In genomic region chr17:50429793-50430192, GRCh38 we compare ENCODE assay signal across 34 cellular contexts. TPM values are rescaled to one million over a fixed set of nuclear protein-coding genes. Genes with fewer than 3 reads are reported as not detected.
A peak's percentile ranks its signal among the peaks of the same experiment; 100 is the strongest.
DNase-seq lines count a peak whose midpoint lies in the region; ATAC-seq and TF ChIP-seq lines count a peak whose summit lies in the region.
"Had no signal": no experiment of that assay in that cellular context is flagged by ENCODE, and none has a peak within 500 bp of the region (broad histone marks: within the 10 kb centered on the region; RNA-seq: fewer than 3 reads in every experiment).

No MANE protein-coding gene starts in this region.

- H3K4me1 ChIP-seq in IMR-90 (ENCODE audit: control insufficient read depth, insufficient read depth, low read length) (peaks cover 15% of the 10 kb centered on the region), mammary epithelial cell (ENCODE audit: insufficient read depth, low read length) (peaks cover 44% of the 10 kb centered on the region), mesenchymal stem cell (ENCODE audit: control insufficient read depth, insufficient read depth, low read depth, low read length) (peaks cover 25% of the 10 kb centered on the region), smooth muscle cell (ENCODE audit: low read depth) (peaks cover 13% of the 10 kb centered on the region)

- H3K4ac ChIP-seq in IMR-90 (ENCODE audit: low read depth, low read length): no peak overlapping the region
- no peak overlapping the region for H3K4ac ChIP-seq in mesenchymal stem cell (ENCODE audit: low read depth in 1 of 2, low read length in 2 of 2)

- intact Hi-C loops in IMR-90 (cut with micrococcal nuclease) (no loop called here), mammary epithelial cell (cut with micrococcal nuclease) (no loop called here)

- H3K9me1 ChIP-seq in IMR-90 (ENCODE audit: insufficient read depth, low read length): peaks cover 17% of the 10 kb centered on the region

- H2BK12ac ChIP-seq in mesenchymal stem cell (ENCODE audit: low read length in 2 of 2): no peak overlapping the region

- H4K20me1 ChIP-seq in IMR-90 (ENCODE audit: insufficient read depth, low read length) (no peaks in the 10 kb centered on the region), mammary epithelial cell (ENCODE audit: insufficient read depth, low read length) (no peaks in the 10 kb centered on the region), smooth muscle cell (ENCODE audit: low read depth) (peaks cover 10% of the 10 kb centered on the region)

- no peak for TF ChIP-seq CTCF in IMR-90 (conservative IDR thresholded peaks at IDR 0.05; ENCODE audit: low read depth, low read length)
- TF ChIP-seq CTCF in mammary epithelial cell (conservative IDR thresholded peaks at IDR 0.05 in 1 of 2, IDR thresholded peaks at IDR 0.05 in 1 of 2; ENCODE audit: extremely low read depth in 1 of 2, insufficient read depth in 1 of 2, low read depth in 1 of 2, low read length in 2 of 2): no peak
- TF ChIP-seq CTCF in smooth muscle cell (IDR thresholded peaks at IDR 0.05; ENCODE audit: borderline replicate concordance, insufficient read depth, poor library complexity, severe bottlenecking): no peak

- CTCF ChIA-PET in IMR-90 (lab: Yijun Ruan, JAX) (no interaction called here), mammary epithelial cell (lab: Charles Lee; ENCODE audit: low non-redundant PET) (no interaction called here)

- H3K14ac ChIP-seq in IMR-90 (replicated peaks; ENCODE audit: low read depth, low read length) (no peak overlapping the region), mesenchymal stem cell (ENCODE audit: low read length in 2 of 2) (no peak overlapping the region)

- H3K9me3 ChIP-seq in IMR-90 (ENCODE audit: control insufficient read depth, insufficient read depth, low read length): no peaks in the 10 kb centered on the region
- H3K9me3 ChIP-seq in mammary epithelial cell (replicated peaks; ENCODE audit: insufficient read depth, low read length): no peaks in the 10 kb centered on the region
- no peaks in the 10 kb centered on the region for H3K9me3 ChIP-seq in mesenchymal stem cell (ENCODE audit: control insufficient read depth, low read length)
- no peaks in the 10 kb centered on the region for H3K9me3 ChIP-seq in smooth muscle cell (replicated peaks; ENCODE audit: low read depth)
- H3K9me3 ChIP-seq: A549, colonic mucosa, MG63 had no signal

- no peak overlapping the region for H3K4me2 ChIP-seq in IMR-90 (ENCODE audit: low read depth, low read length)
- no peak overlapping the region for H3K4me2 ChIP-seq in mammary epithelial cell (ENCODE audit: insufficient read depth, low read depth, low read length)
- H3K4me2 ChIP-seq in mesenchymal stem cell (ENCODE audit: low read length, poor library complexity, severe bottlenecking): no peak overlapping the region
- H3K4me2 ChIP-seq in smooth muscle cell: no peak overlapping the region
- H3K4me2 ChIP-seq: A549 had no signal

- H3K27me3 ChIP-seq in IMR-90 (ENCODE audit: control insufficient read depth, insufficient read depth, low read length) (no peaks in the 10 kb centered on the region), mammary epithelial cell (ENCODE audit: insufficient read depth, low read length) (no peaks in the 10 kb centered on the region), mesenchymal stem cell (ENCODE audit: control insufficient read depth in 1 of 2, insufficient read depth in 1 of 2, low read length in 2 of 2) (no peaks in the 10 kb centered on the region), smooth muscle cell (ENCODE audit: low read depth) (no peaks in the 10 kb centered on the region)
- H3K27me3 ChIP-seq: cardiac muscle cell, colonic mucosa, MG63 had no signal

- H2AK5ac ChIP-seq in IMR-90 (ENCODE audit: low read depth, low read length) (no peak overlapping the region), mesenchymal stem cell (ENCODE audit: low read length, severe bottlenecking) (peak overlapping the region; percentile 59)

- H4K8ac ChIP-seq in IMR-90 (ENCODE audit: low read depth in 2 of 2, low read length in 2 of 2) (no peak overlapping the region), mesenchymal stem cell (ENCODE audit: low read length) (no peak overlapping the region)

- no peak for DNase-seq in IMR-90
- no peak for DNase-seq in mammary epithelial cell
- no peak for DNase-seq in mesenchymal stem cell
- DNase-seq in smooth muscle cell (lab: John Stamatoyannopoulos, UW; ENCODE audit: unreplicated experiment): no peak
- DNase-seq in NCI-H526 treated with DMSO at 0.1 percent for 48 hours (lab: John Stamatoyannopoulos, UW): no peak
- no peak for DNase-seq in EL
- DNase-seq: activated CD4-positive, alpha-beta memory T cell treated with anti-CD3 and anti-CD28 coated beads, Interleukin-2, amount 10 ng/mL, durations not matched to agents 7 days and 5 days; activated CD4-positive, alpha-beta T cell treated with anti-CD3 and anti-CD28 coated beads for 1 hour; activated CD8-positive, alpha-beta memory T cell treated with anti-CD3 and anti-CD28 coated beads, Interleukin-2, amount 50 U/mL, for 48 hours; AML-193; aorta; CD8-positive, alpha-beta T cell; colonic mucosa; effector memory CD4-positive, alpha-beta T cell; foreskin melanocyte; GDM1; hippocampal formation; MG63; natural killer cell; NCI-H1417; NCI-H2081 treated with DMSO at 0.1 percent for 48 hours; NCI-H774; stimulated activated CD4-positive, alpha-beta T cell treated with anti-CD3 and anti-CD28 coated beads, Interleukin-12 subunit alpha, Interleukin-12 subunit beta, amount 100 ng/mL, for 4 hours; stimulated activated CD4-positive, alpha-beta T cell treated with anti-CD3 and anti-CD28 coated beads, Interleukin-4, amount 100 ng/mL, for 4 hours; stimulated activated naive B cell treated with anti-CD40 and anti-IgM and Interleukin-4, amounts not matched to agents 10 μg/mL and 1 μg/mL and 100 μg/mL, for 72 hours; T-helper 2 cell had no signal

- H3F3A ChIP-seq in smooth muscle cell (ENCODE audit: low read depth): peaks cover 4% of the 10 kb centered on the region

- no peak overlapping the region for H2BK120ac ChIP-seq in IMR-90 (ENCODE audit: low read depth, low read length)
- no peak overlapping the region for H2BK120ac ChIP-seq in mesenchymal stem cell (ENCODE audit: low read depth, low read length)

- H3K79me1 ChIP-seq in IMR-90 (ENCODE audit: low read depth in 1 of 2, low read length in 2 of 2) (peaks cover 14 to 63% of the 10 kb centered on the region in 2 experiments; a peak in 3 of 4 replicates), mesenchymal stem cell (replicated peaks; ENCODE audit: low read length, poor library complexity, severe bottlenecking) (peaks cover 19% of the 10 kb centered on the region)

- BruUV-seq in IMR-90 (replicated peaks; lab: Mats Ljungman, UMichigan): no TSS peak
- BruUV-seq in mammary epithelial cell (replicated peaks; lab: Mats Ljungman, UMichigan): no TSS peak

- H3K36me3 ChIP-seq in IMR-90 (ENCODE audit: control insufficient read depth, insufficient read depth, low read length): peaks cover 3% of the 10 kb centered on the region; the same call in 1 of the 2 replicates
- no peaks in the 10 kb centered on the region for H3K36me3 ChIP-seq in mammary epithelial cell (ENCODE audit: insufficient read depth, low read length)
- H3K36me3 ChIP-seq in mesenchymal stem cell (ENCODE audit: control insufficient read depth in 1 of 2, insufficient read depth in 2 of 2, low read depth in 1 of 2, low read length in 2 of 2): peaks cover 0 to 2% of the 10 kb centered on the region in 2 experiments
- no peaks in the 10 kb centered on the region for H3K36me3 ChIP-seq in smooth muscle cell (ENCODE audit: low read depth)
- H3K36me3 ChIP-seq: cardiac muscle cell, MG63 had no signal

- ATAC-seq in IMR-90 (ENCODE audit: low read depth): no peak
- ATAC-seq in HG03097 (IDR thresholded peaks at IDR 0.05; ENCODE audit: low FRiP score, unreplicated experiment): no peak
- no peak for ATAC-seq in GM19035 (IDR thresholded peaks at IDR 0.05; ENCODE audit: unreplicated experiment)
- ATAC-seq: A549; activated T-helper 17 cell treated with anti-CD3 and anti-CD28 coated beads, Interleukin-2, amount 50 U/mL, for 72 hours; CD8-positive, alpha-beta T cell; natural killer cell; SK-N-SH treated with all-trans-retinoic acid at 6 μM for 48 hours; stimulated activated naive B cell treated with anti-CD40 and anti-IgM and Interleukin-4, amounts not matched to agents 10 μg/mL and 1 μg/mL and 100 μg/mL, for 72 hours had no signal

- TF ChIP-seq POLR2A in IMR-90 (IDR thresholded peaks at IDR 0.05; ENCODE audit: low read depth, low read length): no peak

- H3K9ac ChIP-seq in IMR-90 (ENCODE audit: low read depth, low read length) (no peak overlapping the region), mammary epithelial cell (ENCODE audit: insufficient read depth, low read length) (no peak overlapping the region), mesenchymal stem cell (ENCODE audit: low read length) (no peak overlapping the region), smooth muscle cell (ENCODE audit: low read depth) (no peak overlapping the region)

- POLR2A ChIA-PET in IMR-90 (lab: Charles Lee; ENCODE audit: unreplicated experiment): no interaction called here

- H2AFZ ChIP-seq in IMR-90 (replicated peaks; ENCODE audit: low read length, poor library complexity) (no peak overlapping the region), mammary epithelial cell (ENCODE audit: low read depth, low read length) (no peak overlapping the region), mesenchymal stem cell (ENCODE audit: low read depth, low read length) (no peak overlapping the region), smooth muscle cell (ENCODE audit: low read depth) (no peak overlapping the region)

- H2BK20ac ChIP-seq in IMR-90 (ENCODE audit: low read depth, low read length): no peak overlapping the region

- H3K23ac ChIP-seq in IMR-90 (ENCODE audit: low read depth, low read length): no peak overlapping the region
- no peak overlapping the region for H3K23ac ChIP-seq in mesenchymal stem cell (ENCODE audit: low read length in 2 of 2)

- dilution Hi-C loops in IMR-90 (cut with HindIII; ENCODE audit: low sequenced_read_pairs, unreplicated experiment): no loop called here
- dilution Hi-C loops in mammary epithelial cell (cut with HindIII; ENCODE audit: low sequenced_read_pairs): loop anchor here (5.0 kb wide), 1 partner anchor 42 kb away; no protein-coding TSS in a partner anchor

- no peak for TF ChIP-seq RAD21 in IMR-90 (IDR thresholded peaks at IDR 0.05; ENCODE audit: low read length)

- H3K4me3 ChIP-seq in IMR-90 (ENCODE audit: insufficient read depth, low read depth, low read length): no peak overlapping the region
- H3K4me3 ChIP-seq in mammary epithelial cell (replicated peaks in 1 of 3; ENCODE audit: insufficient read depth in 1 of 3, low read depth in 2 of 3, low read length in 3 of 3): no peak overlapping the region
- H3K4me3 ChIP-seq in mesenchymal stem cell (ENCODE audit: insufficient read depth in 1 of 2, low read depth in 1 of 2, low read length in 2 of 2): no peak overlapping the region
- H3K4me3 ChIP-seq in smooth muscle cell: no peak overlapping the region
- H3K4me3 ChIP-seq: A549, cardiac muscle cell, colonic mucosa, MG63 had no signal

- H4K91ac ChIP-seq in IMR-90 (ENCODE audit: insufficient read depth, low read depth, low read length): no peak overlapping the region
- H4K91ac ChIP-seq in mesenchymal stem cell (ENCODE audit: low read length): no peak overlapping the region

- no peak overlapping the region for H3K56ac ChIP-seq in IMR-90 (ENCODE audit: extremely low read depth, insufficient read depth, low read length)

- H3K79me2 ChIP-seq in mammary epithelial cell (ENCODE audit: insufficient read depth, low read length) (peaks cover 34% of the 10 kb centered on the region), smooth muscle cell (ENCODE audit: low read depth) (no peaks in the 10 kb centered on the region)

- H2BK5ac ChIP-seq in IMR-90 (ENCODE audit: low read depth, low read length, poor library complexity, severe bottlenecking): no peak overlapping the region
- H2BK5ac ChIP-seq in mesenchymal stem cell (ENCODE audit: low read depth, low read length, poor library complexity, severe bottlenecking): no peak overlapping the region

- in situ Hi-C loops in IMR-90 (cut with MboI; ENCODE audit: low sequenced_read_pairs): no loop called here
- in situ Hi-C loops in mammary epithelial cell (cut with MboI; ENCODE audit: low sequenced_read_pairs in 2 of 2): no loop called here

- H4K5ac ChIP-seq in IMR-90 (ENCODE audit: low read depth, low read length): no peak overlapping the region

- H3K27ac ChIP-seq in IMR-90 (ENCODE audit: insufficient read depth, low read length): no peak overlapping the region
- peak overlapping the region; percentile 80 for H3K27ac ChIP-seq in mammary epithelial cell (ENCODE audit: insufficient read depth, low read depth, low read length)
- H3K27ac ChIP-seq in mesenchymal stem cell (ENCODE audit: low read length, poor library complexity, severe bottlenecking): no peak overlapping the region
- H3K27ac ChIP-seq in smooth muscle cell (ENCODE audit: low read depth): peak overlapping the region; percentile 45
- H3K27ac ChIP-seq: A549, colonic mucosa had no signal

- WGBS in IMR-90 (ENCODE audit: extremely low coverage in 2 of 2, insufficient read length in 1 of 2), 2 experiments: no CpG with 5 or more reads among the region's 4 CpGs
- 100% methylated on average over 2 of the region's 4 CpGs for WGBS in mammary epithelial cell (ENCODE audit: low coverage, missing lambda C conversion rate)
- WGBS in mesenchymal stem cell: no CpG with 5 or more reads among the region's 4 CpGs
- WGBS in smooth muscle cell (ENCODE audit: low lambda C conversion rate): 91% methylated on average over 4 of the region's 4 CpGs

- H2BK15ac ChIP-seq in IMR-90 (ENCODE audit: low read depth, low read length) (no peak overlapping the region), mesenchymal stem cell (ENCODE audit: low read depth, poor library complexity, severe bottlenecking) (no peak overlapping the region)

- peak overlapping the region; percentile 58 for H2AK9ac ChIP-seq in IMR-90 (replicated peaks; ENCODE audit: low read depth, low read length, poor library complexity)

- H3K18ac ChIP-seq in IMR-90 (ENCODE audit: low read depth, low read length) (no peak overlapping the region), mesenchymal stem cell (ENCODE audit: low read depth in 1 of 2, low read length in 2 of 2) (no peak overlapping the region)

RNA-seq across cellular contexts. Expression of gene ACSF2, which starts 3.8 kb away (rescaled TPM):
- 15.0 and 18.5 TPM in 2 replicates for total RNA-seq in IMR-90 (2012; rRNA removed)
- polyA plus RNA-seq in IMR-90 (2012; rRNA removed): 26.8 and 27.2 TPM in 2 replicates
- 12.2 and 22.9 TPM in 2 replicates for polyA plus RNA-seq in IMR-90 (2012; cell fraction: cytosol; rRNA removed)
- polyA plus RNA-seq in IMR-90 (2012; cell fraction: nucleus; rRNA removed; ENCODE audit: low replicate concordance): 103 and 117 TPM in 2 replicates
- 10 to 100 TPM; 28.1 to 37.2 TPM for total RNA-seq in mammary epithelial cell
- 28.9 TPM for polyA plus RNA-seq in mammary epithelial cell
- polyA minus RNA-seq in mammary epithelial cell: 22.8 TPM
- polyA plus RNA-seq in mesenchymal stem cell (2013, experiment 1 of 2): 34.3 TPM
- polyA plus RNA-seq in mesenchymal stem cell (2013, experiment 2 of 2): 31.7 TPM
- total RNA-seq in smooth muscle cell: 16.8 and 18.6 TPM in 2 replicates
- polyA plus RNA-seq in smooth muscle cell: 13.7 and 21.3 TPM in 2 replicates

RNA-seq across cellular contexts. Expression of gene LRRC59, which starts 32.5 kb away (rescaled TPM):
- 233 and 241 TPM in 2 replicates for total RNA-seq in IMR-90 (2012; rRNA removed)
- 134 and 139 TPM in 2 replicates for polyA plus RNA-seq in IMR-90 (2012; rRNA removed)
- 90.9 and 114 TPM in 2 replicates for polyA plus RNA-seq in IMR-90 (2012; cell fraction: cytosol; rRNA removed)
- 56.5 and 96.2 TPM in 2 replicates for polyA plus RNA-seq in IMR-90 (2012; cell fraction: nucleus; rRNA removed; ENCODE audit: low replicate concordance)
- 100 to 1,000 TPM; 118 to 190 TPM for total RNA-seq in mammary epithelial cell
- 141 TPM for polyA plus RNA-seq in mammary epithelial cell
- 202 TPM for polyA minus RNA-seq in mammary epithelial cell
- polyA plus RNA-seq in mesenchymal stem cell (2013, experiment 1 of 2): 126 TPM
- polyA plus RNA-seq in mesenchymal stem cell (2013, experiment 2 of 2): 126 TPM
- total RNA-seq in smooth muscle cell: 160 and 164 TPM in 2 replicates
- polyA plus RNA-seq in smooth muscle cell: 139 and 161 TPM in 2 replicates

RNA-seq across cellular contexts. Expression of gene CHAD, which starts 38.9 kb away (rescaled TPM):
- total RNA-seq in IMR-90 (2012; rRNA removed): not detected in 2 replicates
- polyA plus RNA-seq in IMR-90 (2012; rRNA removed): 0.03 TPM in 1 of 2 replicates, not detected in the other
- polyA plus RNA-seq in IMR-90 (2012; cell fraction: cytosol; rRNA removed): 0.06 TPM in 1 of 2 replicates, not detected in the other
- not detected in 2 replicates for polyA plus RNA-seq in IMR-90 (2012; cell fraction: nucleus; rRNA removed; ENCODE audit: low replicate concordance)
- total RNA-seq in mammary epithelial cell: not detected
- polyA plus RNA-seq in mammary epithelial cell: not detected
- polyA minus RNA-seq in mammary epithelial cell: not detected
- not detected for polyA plus RNA-seq in mesenchymal stem cell (2013, experiment 1 of 2)
- polyA plus RNA-seq in mesenchymal stem cell (2013, experiment 2 of 2): not detected
- total RNA-seq in smooth muscle cell: not detected in 2 replicates
- polyA plus RNA-seq in smooth muscle cell: 0.43 and 1.1 TPM in 2 replicates
- total RNA-seq: activated CD4-positive, alpha-beta memory T cell treated with anti-CD3 and anti-CD28 coated beads, Interleukin-2, amount 10 ng/mL, durations not matched to agents 7 days and 5 days; activated T-helper 17 cell treated with anti-CD3 and anti-CD28 coated beads, Interleukin-2, amount 50 U/mL, for 72 hours; cardiac muscle cell; CD8-positive, alpha-beta T cell; esophagus mucosa; omental fat pad had no signal
- polyA plus RNA-seq: A549 had no signal

RNA-seq across cellular contexts. Expression of gene RSAD1, which starts 48.9 kb away (rescaled TPM):
- total RNA-seq in IMR-90 (2012; rRNA removed) (10.0 and 10.8 TPM in 2 replicates), mammary epithelial cell (10 to 100 TPM; 17.2 to 29.9 TPM), smooth muscle cell (11.4 and 20.1 TPM in 2 replicates)
- polyA plus RNA-seq in IMR-90 (2012; rRNA removed) (16.6 and 19.2 TPM in 2 replicates), mammary epithelial cell (18.8 TPM), smooth muscle cell (21.1 and 25.3 TPM in 2 replicates)
- 10.9 and 13.4 TPM in 2 replicates for polyA plus RNA-seq in IMR-90 (2012; cell fraction: cytosol; rRNA removed)
- polyA plus RNA-seq in IMR-90 (2012; cell fraction: nucleus; rRNA removed; ENCODE audit: low replicate concordance): 63.9 and 67.4 TPM in 2 replicates
- polyA minus RNA-seq in mammary epithelial cell: 33.2 TPM
- polyA plus RNA-seq in mesenchymal stem cell (2013, experiment 1 of 2): 9.6 TPM
- 9.3 TPM for polyA plus RNA-seq in mesenchymal stem cell (2013, experiment 2 of 2)

RNA-seq across cellular contexts. Expression of gene EME1, which starts 56.8 kb away (rescaled TPM):
- total RNA-seq in IMR-90 (2012; rRNA removed) (8.9 and 9.1 TPM in 2 replicates), mammary epithelial cell (1 to 10 TPM in 1 of 2 donors, under 1 TPM in 1; 0.17 to 8.0 TPM), smooth muscle cell (4.6 and 8.2 TPM in 2 replicates)
- polyA plus RNA-seq in IMR-90 (2012; rRNA removed) (9.4 and 10.1 TPM in 2 replicates), mammary epithelial cell (9.2 TPM), smooth muscle cell (9.6 and 12.9 TPM in 2 replicates)
- polyA plus RNA-seq in IMR-90 (2012; cell fraction: cytosol; rRNA removed): 1.4 and 4.8 TPM in 2 replicates
- polyA plus RNA-seq in IMR-90 (2012; cell fraction: nucleus; rRNA removed; ENCODE audit: low replicate concordance): 20.8 and 44.5 TPM in 2 replicates
- 1.9 TPM for polyA minus RNA-seq in mammary epithelial cell
- 1.1 TPM for polyA plus RNA-seq in mesenchymal stem cell (2013, experiment 1 of 2)
- 1.1 TPM for polyA plus RNA-seq in mesenchymal stem cell (2013, experiment 2 of 2)

Comparison
In these comparisons a context has a peak if more than half of its experiments do, and no peak if none do; other contexts are left out.
1. H3K27ac ChIP-seq: peak in mammary epithelial cell (single experiment) and smooth muscle cell (single experiment); none in IMR-90 (single experiment) and mesenchymal stem cell (single experiment).